Comparison of ENCODE assay signal across 8 cellular contexts in the genomic region with DNA sequence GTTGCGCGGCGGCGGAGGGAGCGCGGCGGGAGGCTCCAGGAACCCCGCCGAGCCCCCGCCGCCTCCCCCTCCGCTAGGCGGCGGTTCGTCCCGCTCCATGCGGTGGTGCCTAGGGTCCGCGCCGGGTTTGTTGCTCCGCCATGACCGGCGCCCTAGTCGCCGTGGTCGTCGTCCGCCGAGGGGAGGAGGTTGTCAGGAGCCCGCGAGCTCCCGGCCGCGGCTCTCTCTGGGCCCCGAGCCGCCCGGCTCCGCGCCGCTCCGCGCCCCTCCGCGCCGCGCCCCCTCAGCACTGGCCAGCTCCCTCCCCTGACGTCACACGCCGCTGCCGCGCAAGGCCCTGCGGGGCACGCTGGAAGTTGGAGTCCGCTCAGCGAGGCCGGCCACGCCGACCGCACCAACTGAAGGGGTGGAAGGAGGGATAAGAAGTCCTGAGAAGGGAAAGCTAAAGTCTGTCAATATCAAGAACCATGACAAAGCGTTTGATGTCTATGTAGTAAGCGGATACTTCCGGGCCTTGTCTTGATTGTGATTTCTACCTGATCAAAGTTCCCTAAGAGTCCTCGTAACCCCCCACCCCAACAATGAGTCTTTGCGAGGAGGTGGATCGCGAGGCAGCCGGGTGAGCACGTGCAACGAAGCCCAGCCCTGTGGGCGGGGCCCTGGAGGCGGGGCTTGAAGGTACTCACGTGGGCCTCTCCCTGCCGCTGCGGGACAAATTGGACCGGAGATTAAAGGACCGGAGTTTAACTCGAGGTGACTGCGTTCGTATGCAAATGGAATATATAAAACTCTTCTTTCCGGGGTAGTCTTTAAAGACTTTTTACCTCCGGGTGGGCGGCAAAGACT.
DNase-seq lines count a peak whose midpoint lies in the region; ATAC-seq and TF ChIP-seq lines count a peak whose summit lies in the region.

A gene (minus strand): TSS at position 291 of the 846 bp plus-strand sequence.

- peak; percentile 89 for ATAC-seq in GM21528 (IDR thresholded peaks at IDR 0.05; ENCODE audit: low FRiP score, unreplicated experiment)

- H3K27me3 ChIP-seq in mucosa of stomach (ENCODE audit: control insufficient read depth, insufficient read depth, low read length) = peaks cover 36% of the 10 kb centered on the region

- peak within 1 kb of the TSS; percentile 86 for H3K4me3 ChIP-seq in mucosa of stomach (ENCODE audit: low read length)

- peak within 1 kb of the TSS; percentile 62 for H3K9ac ChIP-seq in mucosa of stomach (ENCODE audit: low read length)

- DNase-seq in DMS53 (lab: John Stamatoyannopoulos, UW) (peak; percentile 99), HuH-7.5 (ENCODE audit: low spot score) (peak; percentile 99), OCI-M1 (lab: John Stamatoyannopoulos, UW) (peak; percentile 98), activated T-cell treated with anti-CD3 and anti-CD28 coated beads for 48 hours (ENCODE audit: low read depth) (peak; percentile 94), erythroblast (lab: John Stamatoyannopoulos, UW) (peak; percentile 96 to 98)
- peak; percentile 96 for DNase-seq in stimulated activated CD8-positive, alpha-beta memory T cell treated with anti-CD3 and anti-CD28 coated beads, Interleukin-4, amount 100 ng/mL, for 48 hours

- TF ChIP-seq POLR2A in erythroblast (IDR thresholded peaks at IDR 0.05; ENCODE audit: low read length) = no peak

- H3K4me1 ChIP-seq in mucosa of stomach (ENCODE audit: control insufficient read depth, insufficient read depth, low read length) = peaks cover 7% of the 10 kb centered on the region

- H3K36me3 ChIP-seq in mucosa of stomach (ENCODE audit: control insufficient read depth, insufficient read depth, low read length) = no peaks in the 10 kb centered on the region

- no peaks in the 10 kb centered on the region for H3K9me3 ChIP-seq in mucosa of stomach (ENCODE audit: control insufficient read depth, low read length)

Comparison
In these comparisons a context has a peak if more than half of its experiments do, and no peak if none do; other contexts are left out.
1. Peak in every context shown above with its lines: DNase-seq, ATAC-seq and H3K4me3 ChIP-seq.